9 cellular contexts compared by ENCODE assay signal in genomic region chr10:71268247-71268691, GRCh38. TPM values are rescaled to one million over a fixed set of nuclear protein-coding genes. Genes with fewer than 3 reads are reported as not detected.
DNase-seq lines count a peak whose midpoint lies in the region; ATAC-seq, FAIRE-seq and TF ChIP-seq lines count a peak whose summit lies in the region.
"Had no signal": no experiment of that assay in that cellular context is flagged by ENCODE, and none has a peak within 500 bp of the region (broad histone marks: within the 10 kb centered on the region; RNA-seq: fewer than 3 reads in every experiment).

No MANE protein-coding gene starts in this region.

- H3K4me1 Mint-ChIP-seq in osteocyte (ENCODE audit: unreplicated experiment) = peaks cover 17% of the 10 kb centered on the region
- H3K4me1 Mint-ChIP-seq in T-helper 2 cell treated with Interferon-gamma antibody and Interleukin-4, amounts not matched to agents 5 μg/mL and 100 μg/mL, for 36 hours (ENCODE audit: low read depth) = no peaks in the 10 kb centered on the region

- in situ Hi-C loops in Panc1 (cut with HindIII; ENCODE audit: low pct_unique_long_range_greater_than_20kb, low sequenced_read_pairs) = no loop called here

- no peaks in the 10 kb centered on the region for H3K36me3 Mint-ChIP-seq in osteocyte (ENCODE audit: unreplicated experiment)
- H3K36me3 Mint-ChIP-seq in T-helper 2 cell treated with Interferon-gamma antibody and Interleukin-4, amounts not matched to agents 5 μg/mL and 100 μg/mL, for 36 hours (ENCODE audit: low read depth) = no peaks in the 10 kb centered on the region

- H3K27me3 Mint-ChIP-seq in osteocyte (ENCODE audit: unreplicated experiment) = no peaks in the 10 kb centered on the region
- no peaks in the 10 kb centered on the region for H3K27me3 Mint-ChIP-seq in T-helper 2 cell treated with Interferon-gamma antibody and Interleukin-4, amounts not matched to agents 5 μg/mL and 100 μg/mL, for 36 hours (ENCODE audit: low read depth)

- H3K4me3 Mint-ChIP-seq in osteocyte (ENCODE audit: unreplicated experiment) = no peak overlapping the region
- H3K4me3 Mint-ChIP-seq in T-helper 2 cell treated with Interferon-gamma antibody and Interleukin-4, amounts not matched to agents 5 μg/mL and 100 μg/mL, for 36 hours = no peak overlapping the region

- H3K4me3 ChIP-seq in Panc1 (ENCODE audit: low read depth in 2 of 2, low read length in 2 of 2) = no peak overlapping the region

- no peak; the same call in 1 of the 2 replicates for TF ChIP-seq CTCF in Panc1 (IDR thresholded peaks at IDR 0.05)
- peak; percentile 54 for TF ChIP-seq CTCF in osteocyte (IDR thresholded peaks at IDR 0.05)

- no peak overlapping the region; the same call in 1 of the 2 replicates for H3K27ac ChIP-seq in Panc1 (ENCODE audit: low read length)

- ATAC-seq in Panc1 = 0 out of 2 replicates have a peak, but pooled peaks have one; percentile 49

- H3K27ac Mint-ChIP-seq in osteocyte (ENCODE audit: unreplicated experiment) = no peak overlapping the region
- H3K27ac Mint-ChIP-seq in T-helper 2 cell treated with Interferon-gamma antibody and Interleukin-4, amounts not matched to agents 5 μg/mL and 100 μg/mL, for 36 hours = no peak overlapping the region

- intact Hi-C loops in Panc1 (cut with micrococcal nuclease; ENCODE audit: unreplicated experiment) = loop anchor here (5.0 kb wide), 1 partner anchor 366 kb away; no protein-coding TSS in a partner anchor

- no peak for FAIRE-seq in H54 (lab: Jason Lieb, UNC)

- TF ChIP-seq POLR2A in H54 (IDR thresholded peaks at IDR 0.05; ENCODE audit: low read depth, low read length) = no peak

- peaks cover 9% of the 10 kb centered on the region for H3K4me1 ChIP-seq in Panc1 (ENCODE audit: control insufficient read depth, insufficient read depth, low read length)

- no peaks in the 10 kb centered on the region for H3K27me3 ChIP-seq in Panc1 (ENCODE audit: control insufficient read depth, insufficient read depth, low read length)

- POLR2A ChIA-PET in Panc1 (lab: Charles Lee) = no interaction called here

- CTCF ChIA-PET in Panc1 (lab: Charles Lee) = interaction anchor here (1.0 kb wide), 1 partner anchor 363 kb away, joined by 3 read pairs; no protein-coding TSS in a partner anchor

- no peaks in the 10 kb centered on the region for H3K9me3 ChIP-seq in Panc1 (ENCODE audit: control insufficient read depth, insufficient read depth, low read depth, low read length)

- BruUV-seq in Panc1 (replicated peaks; lab: Mats Ljungman, UMichigan) = no TSS peak

- H3K36me3 ChIP-seq in Panc1 (ENCODE audit: control insufficient read depth, insufficient read depth, low read length) = no peaks in the 10 kb centered on the region

- H3K9me3 Mint-ChIP-seq in osteocyte (ENCODE audit: unreplicated experiment) = no peaks in the 10 kb centered on the region
- no peaks in the 10 kb centered on the region for H3K9me3 Mint-ChIP-seq in T-helper 2 cell treated with Interferon-gamma antibody and Interleukin-4, amounts not matched to agents 5 μg/mL and 100 μg/mL, for 36 hours

- DNase-seq in EL (peak; percentile 25), Panc1 (ENCODE audit: low read depth, low spot score) (no peak), fibroblast of peridontal ligament (ENCODE audit: extremely low read depth) (peak; percentile 60), osteocyte (ENCODE audit: extremely low spot score, unreplicated experiment) (no peak), COR-L47 (lab: John Stamatoyannopoulos, UW) (no peak), H54 (ENCODE audit: insufficient read length, low spot score) (no peak), HK-2 (ENCODE audit: unreplicated experiment) (no peak)
- DNase-seq in T-helper 2 cell treated with Interferon-gamma antibody and Interleukin-4, amounts not matched to agents 5 μg/mL and 100 μg/mL, for 36 hours (ENCODE audit: low spot score) = no peak
- DNase-seq: NCI-H526 treated with DMSO at 0.1 percent for 48 hours had no signal

RNA-seq across cellular contexts. Expression of gene SLC29A3, which starts 50.8 kb away (rescaled TPM):
- total RNA-seq in Panc1 (2021; ENCODE audit: unreplicated experiment) = 7.6 TPM
- polyA plus RNA-seq in Panc1 (2012; ENCODE audit: insufficient read length) = 7.1 TPM
- total RNA-seq in osteocyte = 4.1 and 4.4 TPM in 2 replicates

RNA-seq across cellular contexts. Expression of gene UNC5B, which starts 55.9 kb away (rescaled TPM):
- total RNA-seq in Panc1 (2021; ENCODE audit: unreplicated experiment) (1.1 TPM), osteocyte (13.0 and 13.1 TPM in 2 replicates)
- polyA plus RNA-seq in Panc1 (2012; ENCODE audit: insufficient read length) = 0.68 TPM

Comparison
In these comparisons a context has a peak if more than half of its experiments do, and no peak if none do; other contexts are left out.
1. DNase-seq: peak in EL (single experiment) and fibroblast of peridontal ligament (single experiment); none in Panc1 (single experiment), osteocyte (single experiment), T-helper 2 cell treated with Interferon-gamma antibody and Interleukin-4, amounts not matched to agents 5 μg/mL and 100 μg/mL, for 36 hours (single experiment), COR-L47 (single experiment), H54 (single experiment) and HK-2 (single experiment).